8 cellular contexts compared by ENCODE assay signal in genomic region chr1:215824245-215824644, GRCh38.
DNase-seq lines count a peak whose midpoint lies in the region; ATAC-seq and TF ChIP-seq lines count a peak whose summit lies in the region.

No MANE protein-coding gene starts in this region.

- CTCF ChIA-PET in Panc1 (lab: Charles Lee): no interaction called here

- peak; percentile 19 for TF ChIP-seq CTCF in GM13977 (IDR thresholded peaks at IDR 0.05; ENCODE audit: extremely low read depth, insufficient read depth, missing control alignments)
- peak; percentile 26; the same call in 1 of the 2 replicates for TF ChIP-seq CTCF in Panc1 (IDR thresholded peaks at IDR 0.05)
- peak; percentile 47 for TF ChIP-seq CTCF in foreskin keratinocyte (conservative IDR thresholded peaks at IDR 0.05)

- H3K4me3 ChIP-seq in Panc1 (ENCODE audit: low read depth in 2 of 2, low read length in 2 of 2): no peak overlapping the region

- POLR2A ChIA-PET in Panc1 (lab: Charles Lee): no interaction called here

- H3K27me3 ChIP-seq in Panc1 (ENCODE audit: control insufficient read depth, insufficient read depth, low read length) (no peaks in the 10 kb centered on the region), foreskin keratinocyte (no peaks in the 10 kb centered on the region)

- H3K27ac ChIP-seq in Panc1 (ENCODE audit: low read length) (no peak overlapping the region), foreskin keratinocyte (no peak overlapping the region)

- intact Hi-C loops in Panc1 (cut with micrococcal nuclease; ENCODE audit: unreplicated experiment): no loop called here

- no TSS peak for BruUV-seq in Panc1 (replicated peaks; lab: Mats Ljungman, UMichigan)

- no peak for ATAC-seq in Panc1
- ATAC-seq in foreskin keratinocyte: no peak
- ATAC-seq in HG02840 (IDR thresholded peaks at IDR 0.05; ENCODE audit: low FRiP score, unreplicated experiment): no peak

- H3K9me3 ChIP-seq in Panc1 (ENCODE audit: control insufficient read depth, insufficient read depth, low read depth, low read length): 0 out of 2 replicates have a peak, but pooled peaks cover 4% of the 10 kb centered on the region

- in situ Hi-C loops in ACHN (cut with HindIII; ENCODE audit: low pct_ligation_motif_present, low pct_unique_long_range_greater_than_20kb, low sequenced_read_pairs) (no loop called here), GM13977 (cut with MboI; ENCODE audit: low pct_unique_long_range_greater_than_20kb, low sequenced_read_pairs, unreplicated experiment) (no loop called here), Panc1 (cut with HindIII; ENCODE audit: low pct_unique_long_range_greater_than_20kb, low sequenced_read_pairs) (no loop called here)

- DNase-seq in ACHN (peak; percentile 34), GM13977 (ENCODE audit: low spot score) (no peak), Panc1 (ENCODE audit: low read depth, low spot score) (no peak), foreskin keratinocyte (no peak), C1 segment of cervical spinal cord (lab: John Stamatoyannopoulos, UW) (no peak), amygdala (lab: John Stamatoyannopoulos, UW) (no peak)
- no peak for DNase-seq in stimulated activated CD4-positive, alpha-beta T cell treated with anti-CD3 and anti-CD28 coated beads, Interleukin-4, amount 100 ng/mL, for 24 hours

- no peaks in the 10 kb centered on the region for H3K4me1 ChIP-seq in Panc1 (ENCODE audit: control insufficient read depth, insufficient read depth, low read length)
- H3K4me1 ChIP-seq in foreskin keratinocyte: no peaks in the 10 kb centered on the region

- H3K36me3 ChIP-seq in Panc1 (ENCODE audit: control insufficient read depth, insufficient read depth, low read length): no peaks in the 10 kb centered on the region
